1 cellular context compared by ENCODE assay signal in the genomic region with DNA sequence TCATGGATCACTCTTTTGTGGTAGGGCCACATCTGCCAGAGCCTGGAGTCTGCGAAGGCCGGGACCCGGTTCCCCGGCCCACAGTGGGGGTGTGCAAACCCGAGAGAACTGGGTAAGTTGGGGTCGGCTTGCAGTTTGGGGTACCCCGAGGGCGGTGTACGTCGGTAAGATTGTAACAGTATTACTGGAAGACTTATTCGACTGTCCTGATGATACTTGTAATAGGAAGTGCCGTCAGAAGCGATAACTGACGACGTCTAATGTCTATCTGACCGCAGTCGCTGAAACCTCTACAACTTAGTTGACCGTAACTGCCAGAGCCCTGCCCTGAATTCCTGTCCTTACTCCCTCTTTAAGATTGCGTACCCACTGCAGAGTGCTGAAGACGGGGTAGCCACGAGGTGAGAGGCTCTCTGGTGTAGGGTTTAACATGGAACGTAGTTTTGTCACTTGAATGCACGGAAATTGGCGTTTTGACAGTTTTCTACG.
TF ChIP-seq lines count a peak whose summit lies in the region.

No MANE protein-coding gene starts in this region.

TF ChIP-seq in HepG2, 621 proteins besides CTCF, POLR2A, EP300 and RAD21 (continued from another document):
- TF ChIP-seq, protein P1, sequence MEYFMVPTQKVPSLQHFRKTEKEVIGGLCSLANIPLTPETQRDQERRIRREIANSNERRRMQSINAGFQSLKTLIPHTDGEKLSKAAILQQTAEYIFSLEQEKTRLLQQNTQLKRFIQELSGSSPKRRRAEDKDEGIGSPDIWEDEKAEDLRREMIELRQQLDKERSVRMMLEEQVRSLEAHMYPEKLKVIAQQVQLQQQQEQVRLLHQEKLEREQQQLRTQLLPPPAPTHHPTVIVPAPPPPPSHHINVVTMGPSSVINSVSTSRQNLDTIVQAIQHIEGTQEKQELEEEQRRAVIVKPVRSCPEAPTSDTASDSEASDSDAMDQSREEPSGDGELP (IDR thresholded peaks at IDR 0.05; ENCODE audit: borderline replicate concordance, low read depth): no peak
- TF ChIP-seq SAFB2 (CRISPR knock-in tag; IDR thresholded peaks at IDR 0.05; ENCODE audit: borderline replicate concordance, low read depth): no peak
- TF ChIP-seq MED1 (CRISPR knock-in tag; IDR thresholded peaks at IDR 0.05): no peak
- TF ChIP-seq ZNF660 (CRISPR knock-in tag; IDR thresholded peaks at IDR 0.05; ENCODE audit: borderline replicate concordance, low read depth): no peak
- TF ChIP-seq, protein P2, sequence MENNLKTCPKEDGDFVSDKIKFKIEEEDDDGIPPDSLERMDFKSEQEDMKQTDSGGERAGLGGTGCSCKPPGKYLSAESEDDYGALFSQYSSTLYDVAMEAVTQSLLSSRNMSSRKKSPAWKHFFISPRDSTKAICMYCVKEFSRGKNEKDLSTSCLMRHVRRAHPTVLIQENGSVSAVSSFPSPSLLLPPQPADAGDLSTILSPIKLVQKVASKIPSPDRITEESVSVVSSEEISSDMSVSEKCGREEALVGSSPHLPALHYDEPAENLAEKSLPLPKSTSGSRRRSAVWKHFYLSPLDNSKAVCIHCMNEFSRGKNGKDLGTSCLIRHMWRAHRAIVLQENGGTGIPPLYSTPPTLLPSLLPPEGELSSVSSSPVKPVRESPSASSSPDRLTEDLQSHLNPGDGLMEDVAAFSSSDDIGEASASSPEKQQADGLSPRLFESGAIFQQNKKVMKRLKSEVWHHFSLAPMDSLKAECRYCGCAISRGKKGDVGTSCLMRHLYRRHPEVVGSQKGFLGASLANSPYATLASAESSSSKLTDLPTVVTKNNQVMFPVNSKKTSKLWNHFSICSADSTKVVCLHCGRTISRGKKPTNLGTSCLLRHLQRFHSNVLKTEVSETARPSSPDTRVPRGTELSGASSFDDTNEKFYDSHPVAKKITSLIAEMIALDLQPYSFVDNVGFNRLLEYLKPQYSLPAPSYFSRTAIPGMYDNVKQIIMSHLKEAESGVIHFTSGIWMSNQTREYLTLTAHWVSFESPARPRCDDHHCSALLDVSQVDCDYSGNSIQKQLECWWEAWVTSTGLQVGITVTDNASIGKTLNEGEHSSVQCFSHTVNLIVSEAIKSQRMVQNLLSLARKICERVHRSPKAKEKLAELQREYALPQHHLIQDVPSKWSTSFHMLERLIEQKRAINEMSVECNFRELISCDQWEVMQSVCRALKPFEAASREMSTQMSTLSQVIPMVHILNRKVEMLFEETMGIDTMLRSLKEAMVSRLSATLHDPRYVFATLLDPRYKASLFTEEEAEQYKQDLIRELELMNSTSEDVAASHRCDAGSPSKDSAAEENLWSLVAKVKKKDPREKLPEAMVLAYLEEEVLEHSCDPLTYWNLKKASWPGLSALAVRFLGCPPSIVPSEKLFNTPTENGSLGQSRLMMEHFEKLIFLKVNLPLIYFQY (CRISPR knock-in tag; IDR thresholded peaks at IDR 0.05; ENCODE audit: borderline replicate concordance): no peak
- no peak for TF ChIP-seq TAF15 (IDR thresholded peaks at IDR 0.05; ENCODE audit: low read depth, low read length, poor library complexity, severe bottlenecking)
- no peak for TF ChIP-seq HHEX (CRISPR knock-in tag; IDR thresholded peaks at IDR 0.05)
- no peak for TF ChIP-seq SMYD3 (CRISPR knock-in tag; IDR thresholded peaks at IDR 0.05)
- TF ChIP-seq ZNF225 (CRISPR knock-in tag; IDR thresholded peaks at IDR 0.05): no peak
- TF ChIP-seq CEBPZ (IDR thresholded peaks at IDR 0.05; ENCODE audit: low read length): no peak
- TF ChIP-seq NFE2L1 (CRISPR knock-in tag; IDR thresholded peaks at IDR 0.05; ENCODE audit: borderline replicate concordance): 0 out of 2 replicates have a peak, but pooled peaks have one; percentile 9
- TF ChIP-seq, protein P3, sequence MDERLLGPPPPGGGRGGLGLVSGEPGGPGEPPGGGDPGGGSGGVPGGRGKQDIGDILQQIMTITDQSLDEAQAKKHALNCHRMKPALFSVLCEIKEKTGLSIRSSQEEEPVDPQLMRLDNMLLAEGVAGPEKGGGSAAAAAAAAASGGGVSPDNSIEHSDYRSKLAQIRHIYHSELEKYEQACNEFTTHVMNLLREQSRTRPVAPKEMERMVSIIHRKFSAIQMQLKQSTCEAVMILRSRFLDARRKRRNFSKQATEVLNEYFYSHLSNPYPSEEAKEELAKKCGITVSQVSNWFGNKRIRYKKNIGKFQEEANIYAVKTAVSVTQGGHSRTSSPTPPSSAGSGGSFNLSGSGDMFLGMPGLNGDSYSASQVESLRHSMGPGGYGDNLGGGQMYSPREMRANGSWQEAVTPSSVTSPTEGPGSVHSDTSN (CRISPR knock-in tag; IDR thresholded peaks at IDR 0.05): no peak
- no peak for TF ChIP-seq ZNF260 (CRISPR knock-in tag; IDR thresholded peaks at IDR 0.05; ENCODE audit: borderline replicate concordance, low read depth)
- TF ChIP-seq, protein P4, sequence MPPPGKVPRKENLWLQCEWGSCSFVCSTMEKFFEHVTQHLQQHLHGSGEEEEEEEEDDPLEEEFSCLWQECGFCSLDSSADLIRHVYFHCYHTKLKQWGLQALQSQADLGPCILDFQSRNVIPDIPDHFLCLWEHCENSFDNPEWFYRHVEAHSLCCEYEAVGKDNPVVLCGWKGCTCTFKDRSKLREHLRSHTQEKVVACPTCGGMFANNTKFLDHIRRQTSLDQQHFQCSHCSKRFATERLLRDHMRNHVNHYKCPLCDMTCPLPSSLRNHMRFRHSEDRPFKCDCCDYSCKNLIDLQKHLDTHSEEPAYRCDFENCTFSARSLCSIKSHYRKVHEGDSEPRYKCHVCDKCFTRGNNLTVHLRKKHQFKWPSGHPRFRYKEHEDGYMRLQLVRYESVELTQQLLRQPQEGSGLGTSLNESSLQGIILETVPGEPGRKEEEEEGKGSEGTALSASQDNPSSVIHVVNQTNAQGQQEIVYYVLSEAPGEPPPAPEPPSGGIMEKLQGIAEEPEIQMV (CRISPR knock-in tag; IDR thresholded peaks at IDR 0.05; ENCODE audit: low read depth): 0 out of 2 replicates have a peak, but pooled peaks have one; percentile 2
- TF ChIP-seq NR2F6 (IDR thresholded peaks at IDR 0.05): no peak
- no peak for TF ChIP-seq NR2F6 (CRISPR knock-in tag; IDR thresholded peaks at IDR 0.05)
- TF ChIP-seq ZNF841 (CRISPR knock-in tag; IDR thresholded peaks at IDR 0.05; ENCODE audit: borderline replicate concordance): no peak
- no peak for TF ChIP-seq ATF4 (CRISPR knock-in tag; IDR thresholded peaks at IDR 0.05)
- TF ChIP-seq ZNF768 (CRISPR knock-in tag; IDR thresholded peaks at IDR 0.05): 0 out of 2 replicates have a peak, but pooled peaks have one; percentile 46
- TF ChIP-seq SMAD1 (CRISPR knock-in tag; IDR thresholded peaks at IDR 0.05; ENCODE audit: borderline replicate concordance, low read depth): no peak
- no peak for TF ChIP-seq ZNF672 (CRISPR knock-in tag; IDR thresholded peaks at IDR 0.05)
- TF ChIP-seq TBP (CRISPR knock-in tag; IDR thresholded peaks at IDR 0.05): no peak
- TF ChIP-seq GATAD2A (CRISPR knock-in tag; IDR thresholded peaks at IDR 0.05): no peak
- TF ChIP-seq RBAK (CRISPR knock-in tag; IDR thresholded peaks at IDR 0.05): no peak
- no peak for TF ChIP-seq SYNCRIP (IDR thresholded peaks at IDR 0.05; ENCODE audit: insufficient read depth, low read depth, low read length)
TF ChIP-seq in HepG2: peak in this region for 32.
